2 cellular contexts compared by ENCODE assay signal in the genomic region with DNA sequence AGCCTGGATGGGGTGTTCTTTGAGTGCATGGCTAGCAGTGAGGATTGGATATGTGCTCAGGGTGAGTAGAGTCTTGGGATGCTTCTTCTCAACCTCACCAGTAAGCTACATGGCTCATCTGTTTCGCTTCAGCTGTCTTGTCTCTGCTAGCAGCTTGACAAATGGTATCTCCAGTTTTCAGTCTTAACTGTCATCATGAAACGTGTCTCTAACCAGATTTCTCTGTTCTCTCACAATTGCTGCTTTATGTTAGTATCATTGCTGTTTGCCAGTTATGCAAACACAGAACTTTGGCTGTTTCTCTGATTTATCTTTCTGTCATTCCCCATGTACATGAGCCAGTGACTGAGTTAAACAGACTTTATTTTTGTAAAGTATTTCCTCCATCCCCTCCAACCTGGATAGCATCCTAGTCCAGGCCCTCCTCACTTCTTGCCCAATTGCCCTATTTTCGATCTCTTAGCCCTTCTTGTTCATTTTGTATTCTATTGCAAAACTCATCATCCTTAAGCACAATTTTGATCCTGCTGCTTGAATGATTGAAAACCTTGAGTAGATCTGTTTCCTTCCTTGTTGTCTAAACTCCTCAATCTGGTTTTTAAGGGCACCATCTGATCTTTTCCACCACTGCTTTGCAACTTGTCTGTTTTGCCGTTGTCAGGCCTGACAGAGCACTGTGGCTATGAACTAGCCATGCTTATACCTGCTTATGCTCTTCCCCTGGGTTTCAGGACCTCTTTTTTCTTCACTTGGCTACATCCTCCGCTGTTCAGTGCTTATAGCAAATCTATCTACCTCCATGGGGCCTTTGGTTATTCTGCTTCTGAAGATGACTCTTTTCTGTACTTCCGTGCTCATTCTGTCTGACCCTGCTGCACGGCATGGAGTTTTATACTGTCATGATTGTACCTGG.
TF ChIP-seq lines count a peak whose summit lies in the region.

No MANE protein-coding gene starts in this region.

TF ChIP-seq in GM12878, 131 proteins besides CTCF, POLR2A, EP300 and RAD21:
- TF ChIP-seq BMI1 (IDR thresholded peaks at IDR 0.05; ENCODE audit: borderline replicate concordance) (no peak), SIN3A (IDR thresholded peaks at IDR 0.05; ENCODE audit: low read depth, low read length) (no peak), CBFB (IDR thresholded peaks at IDR 0.05; ENCODE audit: low read depth) (no peak), BHLHE40 (IDR thresholded peaks at IDR 0.05; ENCODE audit: borderline replicate concordance in 1 of 2, low read depth in 2 of 2, low read length in 1 of 2) (no peak), FOXK2 (IDR thresholded peaks at IDR 0.05) (no peak), CEBPZ (IDR thresholded peaks at IDR 0.05; ENCODE audit: low read depth, low read length) (no peak), CBX5 (IDR thresholded peaks at IDR 0.05; ENCODE audit: low read depth) (no peak), POLR2AphosphoS2 (IDR thresholded peaks at IDR 0.05; ENCODE audit: low read depth, low read length) (no peak), NR2F1 (conservative IDR thresholded peaks at IDR 0.05) (no peak), RBBP5 (conservative IDR thresholded peaks at IDR 0.05) (no peak), YY1 (IDR thresholded peaks at IDR 0.05; ENCODE audit: low read depth, low read length) (no peak)
- TF ChIP-seq, protein P1, sequence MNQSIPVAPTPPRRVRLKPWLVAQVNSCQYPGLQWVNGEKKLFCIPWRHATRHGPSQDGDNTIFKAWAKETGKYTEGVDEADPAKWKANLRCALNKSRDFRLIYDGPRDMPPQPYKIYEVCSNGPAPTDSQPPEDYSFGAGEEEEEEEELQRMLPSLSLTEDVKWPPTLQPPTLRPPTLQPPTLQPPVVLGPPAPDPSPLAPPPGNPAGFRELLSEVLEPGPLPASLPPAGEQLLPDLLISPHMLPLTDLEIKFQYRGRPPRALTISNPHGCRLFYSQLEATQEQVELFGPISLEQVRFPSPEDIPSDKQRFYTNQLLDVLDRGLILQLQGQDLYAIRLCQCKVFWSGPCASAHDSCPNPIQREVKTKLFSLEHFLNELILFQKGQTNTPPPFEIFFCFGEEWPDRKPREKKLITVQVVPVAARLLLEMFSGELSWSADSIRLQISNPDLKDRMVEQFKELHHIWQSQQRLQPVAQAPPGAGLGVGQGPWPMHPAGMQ (IDR thresholded peaks at IDR 0.05; ENCODE audit: borderline replicate concordance), result no peak
- TF ChIP-seq, protein P2, sequence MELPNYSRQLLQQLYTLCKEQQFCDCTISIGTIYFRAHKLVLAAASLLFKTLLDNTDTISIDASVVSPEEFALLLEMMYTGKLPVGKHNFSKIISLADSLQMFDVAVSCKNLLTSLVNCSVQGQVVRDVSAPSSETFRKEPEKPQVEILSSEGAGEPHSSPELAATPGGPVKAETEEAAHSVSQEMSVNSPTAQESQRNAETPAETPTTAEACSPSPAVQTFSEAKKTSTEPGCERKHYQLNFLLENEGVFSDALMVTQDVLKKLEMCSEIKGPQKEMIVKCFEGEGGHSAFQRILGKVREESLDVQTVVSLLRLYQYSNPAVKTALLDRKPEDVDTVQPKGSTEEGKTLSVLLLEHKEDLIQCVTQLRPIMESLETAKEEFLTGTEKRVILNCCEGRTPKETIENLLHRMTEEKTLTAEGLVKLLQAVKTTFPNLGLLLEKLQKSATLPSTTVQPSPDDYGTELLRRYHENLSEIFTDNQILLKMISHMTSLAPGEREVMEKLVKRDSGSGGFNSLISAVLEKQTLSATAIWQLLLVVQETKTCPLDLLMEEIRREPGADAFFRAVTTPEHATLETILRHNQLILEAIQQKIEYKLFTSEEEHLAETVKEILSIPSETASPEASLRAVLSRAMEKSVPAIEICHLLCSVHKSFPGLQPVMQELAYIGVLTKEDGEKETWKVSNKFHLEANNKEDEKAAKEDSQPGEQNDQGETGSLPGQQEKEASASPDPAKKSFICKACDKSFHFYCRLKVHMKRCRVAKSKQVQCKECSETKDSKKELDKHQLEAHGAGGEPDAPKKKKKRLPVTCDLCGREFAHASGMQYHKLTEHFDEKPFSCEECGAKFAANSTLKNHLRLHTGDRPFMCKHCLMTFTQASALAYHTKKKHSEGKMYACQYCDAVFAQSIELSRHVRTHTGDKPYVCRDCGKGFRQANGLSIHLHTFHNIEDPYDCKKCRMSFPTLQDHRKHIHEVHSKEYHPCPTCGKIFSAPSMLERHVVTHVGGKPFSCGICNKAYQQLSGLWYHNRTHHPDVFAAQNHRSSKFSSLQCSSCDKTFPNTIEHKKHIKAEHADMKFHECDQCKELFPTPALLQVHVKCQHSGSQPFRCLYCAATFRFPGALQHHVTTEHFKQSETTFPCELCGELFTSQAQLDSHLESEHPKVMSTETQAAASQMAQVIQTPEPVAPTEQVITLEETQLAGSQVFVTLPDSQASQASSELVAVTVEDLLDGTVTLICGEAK (IDR thresholded peaks at IDR 0.05; ENCODE audit: borderline replicate concordance), result no peak

TF ChIP-seq in SK-N-SH treated with all-trans-retinoic acid at 6 μM for 48 hours, 23 proteins besides CTCF, POLR2A, EP300 and RAD21:
- TF ChIP-seq TSHZ2 (CRISPR knock-in tag; IDR thresholded peaks at IDR 0.05), result no peak
- TF ChIP-seq PPARA (CRISPR knock-in tag; IDR thresholded peaks at IDR 0.05; ENCODE audit: borderline replicate concordance), result no peak
